10 cellular contexts compared by ENCODE assay signal in genomic region chr21:41360072-41360821, GRCh38. TPM values are rescaled to one million over a fixed set of nuclear protein-coding genes. Genes with fewer than 3 reads are reported as not detected.
DNase-seq lines count a peak whose midpoint lies in the region; ATAC-seq and TF ChIP-seq lines count a peak whose summit lies in the region.
"Had no signal": no experiment of that assay in that cellular context is flagged by ENCODE, and none has a peak within 500 bp of the region (broad histone marks: within the 10 kb centered on the region; RNA-seq: fewer than 3 reads in every experiment).

No MANE protein-coding gene starts in this region.

- H3K36me3 ChIP-seq in BJ (ENCODE audit: control insufficient read depth, insufficient read depth, low read length) (no peaks in the 10 kb centered on the region), mucosa of descending colon (ENCODE audit: low read depth) (no peaks in the 10 kb centered on the region)

- TF ChIP-seq CTCF in BJ (IDR thresholded peaks at IDR 0.05; ENCODE audit: insufficient read depth, low read depth, low read length) (0 out of 2 replicates have a peak, but pooled peaks have one; percentile 11), chondrocyte (IDR thresholded peaks at IDR 0.05) (no peak), mucosa of descending colon (IDR thresholded peaks at IDR 0.05) (no peak)

- peaks cover 21% of the 10 kb centered on the region for H3K4me1 ChIP-seq in mucosa of descending colon (ENCODE audit: low read depth)

- POLR2A ChIA-PET in BJ (lab: Charles Lee) = no interaction called here

- H3K9me3 ChIP-seq in mucosa of descending colon = no peaks in the 10 kb centered on the region

- DNase-seq in BJ (ENCODE audit: low read depth) = peak; percentile 26
- peak; percentile 71 for DNase-seq in NCI-H1092 treated with DMSO at 0.1 percent for 48 hours (lab: John Stamatoyannopoulos, UW)
- DNase-seq in chondrocyte (ENCODE audit: low spot score) = peak; percentile 83
- peak; percentile 70 to 81 (median 75) for DNase-seq in mucosa of descending colon
- DNase-seq in activated T-cell treated with anti-CD3 and anti-CD28 coated beads, Interleukin-2, amount 50 U/mL, for 24 hours = no peak
- no peak for DNase-seq in NCI-H524 treated with DMSO at 0.1 percent for 48 hours (lab: John Stamatoyannopoulos, UW)
- no peak for DNase-seq in stimulated activated naive CD8-positive, alpha-beta T cell treated with anti-CD3 and anti-CD28 coated beads, Interleukin-15, Interleukin-2, amounts not matched to agents 100 U/mL and 50 U/mL, for 24 hours
- no peak for DNase-seq in ureter (ENCODE audit: low spot score)
- DNase-seq: occipital lobe had no signal

- H3K27ac Mint-ChIP-seq in chondrocyte (ENCODE audit: unreplicated experiment) = no peak overlapping the region
- H3K27ac Mint-ChIP-seq in activated T-cell treated with anti-CD3 and anti-CD28 coated beads, Interleukin-2, amount 50 U/mL, for 24 hours = no peak overlapping the region

- peak; percentile 78 for ATAC-seq in mucosa of descending colon
- no peak for ATAC-seq in stimulated activated naive CD8-positive, alpha-beta T cell treated with anti-CD3 and anti-CD28 coated beads, Interleukin-15, Interleukin-2, amounts not matched to agents 100 U/mL and 50 U/mL, for 24 hours
- ATAC-seq: GM12878 had no signal

- no peak overlapping the region for H3K4me3 Mint-ChIP-seq in chondrocyte (ENCODE audit: unreplicated experiment)
- H3K4me3 Mint-ChIP-seq in activated T-cell treated with anti-CD3 and anti-CD28 coated beads, Interleukin-2, amount 50 U/mL, for 24 hours = no peak overlapping the region

- H3K27me3 Mint-ChIP-seq in chondrocyte (ENCODE audit: low read depth) = peaks cover 5% of the 10 kb centered on the region
- H3K27me3 Mint-ChIP-seq in activated T-cell treated with anti-CD3 and anti-CD28 coated beads, Interleukin-2, amount 50 U/mL, for 24 hours = no peaks in the 10 kb centered on the region

- H3K4me1 Mint-ChIP-seq in chondrocyte (ENCODE audit: low read depth) = no peaks in the 10 kb centered on the region
- H3K4me1 Mint-ChIP-seq in activated T-cell treated with anti-CD3 and anti-CD28 coated beads, Interleukin-2, amount 50 U/mL, for 24 hours (ENCODE audit: low read depth) = peaks cover 46% of the 10 kb centered on the region

- intact Hi-C loops in mucosa of descending colon (cut with DNase I, micrococcal nuclease) = no loop called here

- H3K27me3 ChIP-seq in BJ (ENCODE audit: control insufficient read depth, insufficient read depth, low read length) = peaks cover 8% of the 10 kb centered on the region

- H3K4me3 ChIP-seq in BJ (ENCODE audit: low read depth, low read length) (no peak overlapping the region), mucosa of descending colon (no peak overlapping the region)
- H3K4me3 ChIP-seq: GM12878 had no signal

- no peaks in the 10 kb centered on the region for H3K36me3 Mint-ChIP-seq in chondrocyte (ENCODE audit: low read depth)
- no peaks in the 10 kb centered on the region for H3K36me3 Mint-ChIP-seq in activated T-cell treated with anti-CD3 and anti-CD28 coated beads, Interleukin-2, amount 50 U/mL, for 24 hours (ENCODE audit: low read depth)

- H3K9me3 Mint-ChIP-seq in chondrocyte (ENCODE audit: low read depth) = no peaks in the 10 kb centered on the region
- H3K9me3 Mint-ChIP-seq in activated T-cell treated with anti-CD3 and anti-CD28 coated beads, Interleukin-2, amount 50 U/mL, for 24 hours = no peaks in the 10 kb centered on the region

- CTCF ChIA-PET in BJ (lab: Yijun Ruan, JAX) = interaction anchor here (1.0 to 2.2 kb wide), 2 partner anchors 77 to 100 kb away, joined by 4 to 16 read pairs; no protein-coding TSS in a partner anchor

RNA-seq across cellular contexts. Expression of gene MX2, which starts 1.6 kb away (rescaled TPM):
- 4.1 and 5.1 TPM in 2 replicates for polyA plus RNA-seq in BJ (2011; rRNA removed)
- polyA minus RNA-seq in BJ (2011; rRNA and poly(A)+ RNA removed) = 2.3 and 2.4 TPM in 2 replicates
- not detected in 3 replicates for total RNA-seq in chondrocyte
- 1 to 10 TPM; 2.5 to 9.2 (median 6.3) TPM for total RNA-seq in mucosa of descending colon
- 18.9 TPM for total RNA-seq in ureter

RNA-seq across cellular contexts. Expression of gene FAM3B, which starts 43.6 kb away (rescaled TPM):
- not detected in 2 replicates for polyA plus RNA-seq in BJ (2011; rRNA removed)
- polyA minus RNA-seq in BJ (2011; rRNA and poly(A)+ RNA removed) = not detected in 2 replicates
- total RNA-seq in chondrocyte = not detected in 3 replicates
- total RNA-seq in mucosa of descending colon = 1 to 10 TPM in 1 of 3 donors, under 1 TPM in 1, not detected in 1; 0.70 to 2.3 TPM
- 116 TPM for total RNA-seq in ureter
- total RNA-seq: GM12878, occipital lobe had no signal

Comparison
In these comparisons a context has a peak if more than half of its experiments do, and no peak if none do; other contexts are left out.
1. DNase-seq: peak in BJ (single experiment), NCI-H1092 treated with DMSO at 0.1 percent for 48 hours (single experiment), chondrocyte (single experiment) and mucosa of descending colon (3 of 3); none in activated T-cell treated with anti-CD3 and anti-CD28 coated beads, Interleukin-2, amount 50 U/mL, for 24 hours (single experiment), NCI-H524 treated with DMSO at 0.1 percent for 48 hours (single experiment), stimulated activated naive CD8-positive, alpha-beta T cell treated with anti-CD3 and anti-CD28 coated beads, Interleukin-15, Interleukin-2, amounts not matched to agents 100 U/mL and 50 U/mL, for 24 hours (single experiment) and ureter (single experiment).
2. RNA of gene FAM3B, which starts 43.6 kb away (total RNA-seq): 116 TPM in ureter (single experiment); 0.70 to 2.3 TPM in mucosa of descending colon and not detected in chondrocyte; every median in the first group is over 10 times any median in the second.